8 cellular contexts compared by ENCODE assay signal in genomic region chr5:173327948-173328895, GRCh38. TPM values are rescaled to one million over a fixed set of nuclear protein-coding genes. Genes with fewer than 3 reads are reported as not detected.
A peak's percentile ranks its signal among the peaks of the same experiment; 100 is the strongest.
DNase-seq lines count a peak whose midpoint lies in the region; ATAC-seq and TF ChIP-seq lines count a peak whose summit lies in the region.

STC2 (minus strand) TSS chr5:173328414; CDS start chr5:173328193, 221 bp downstream.

- peaks cover 61% of the 10 kb centered on the region for H3K79me2 ChIP-seq in osteoblast (ENCODE audit: insufficient read depth, low read length)

- H3K27ac ChIP-seq in osteoblast (ENCODE audit: low read depth, low read length): peak within 1 kb of the TSS; percentile 97

- H3K4me1 ChIP-seq in osteoblast (ENCODE audit: insufficient read depth, low read length): peaks cover 44% of the 10 kb centered on the region

- H3K4me1 Mint-ChIP-seq in activated T-cell treated with anti-CD3 and anti-CD28 coated beads, Interleukin-2, amount 50 U/mL, for 24 hours (ENCODE audit: low read depth): peaks cover 44% of the 10 kb centered on the region

- ATAC-seq in HG02970 (IDR thresholded peaks at IDR 0.05; ENCODE audit: low FRiP score, unreplicated experiment): peak; percentile 43

- H3K27me3 Mint-ChIP-seq in activated T-cell treated with anti-CD3 and anti-CD28 coated beads, Interleukin-2, amount 50 U/mL, for 24 hours: peaks cover 87% of the 10 kb centered on the region

- DNase-seq in activated T-cell treated with anti-CD3 and anti-CD28 coated beads, Interleukin-2, amount 50 U/mL, for 24 hours: peak; percentile 62
- DNase-seq in activated T-cell treated with anti-CD3 and anti-CD28 coated beads for 4 hours (no peak), NCI-H2029 (lab: John Stamatoyannopoulos, UW) (peak; percentile 90), glomerular endothelial cell (ENCODE audit: extremely low read depth, low read depth, low spot score) (no peak), osteoblast (ENCODE audit: insufficient read length, low spot score, missing footprints) (peak; percentile 98), A172 (ENCODE audit: low spot score) (no peak)
- peak; percentile 77 to 82 for DNase-seq in activated T-cell treated with anti-CD3 and anti-CD28 coated beads, Interleukin-2, amount 50 U/mL, for 48 hours

- H3K36me3 ChIP-seq in osteoblast (ENCODE audit: insufficient read depth, low read length): peaks cover 29% of the 10 kb centered on the region

- peaks cover 5% of the 10 kb centered on the region for H3K9me3 Mint-ChIP-seq in activated T-cell treated with anti-CD3 and anti-CD28 coated beads, Interleukin-2, amount 50 U/mL, for 24 hours

- H3K4me3 Mint-ChIP-seq in activated T-cell treated with anti-CD3 and anti-CD28 coated beads, Interleukin-2, amount 50 U/mL, for 24 hours: peak within 1 kb of the TSS; percentile 82

- peaks cover 27% of the 10 kb centered on the region for H3K36me3 Mint-ChIP-seq in activated T-cell treated with anti-CD3 and anti-CD28 coated beads, Interleukin-2, amount 50 U/mL, for 24 hours (ENCODE audit: low read depth)

- no peak for TF ChIP-seq CTCF in osteoblast (IDR thresholded peaks at IDR 0.05; ENCODE audit: extremely low read depth, low read depth, low read length)

- no peaks in the 10 kb centered on the region for H3K9me3 ChIP-seq in osteoblast (ENCODE audit: low read depth, low read length)

- peaks cover 28% of the 10 kb centered on the region for H4K20me1 ChIP-seq in osteoblast (ENCODE audit: insufficient read depth, low read length)

- H3K27me3 ChIP-seq in osteoblast (ENCODE audit: insufficient read depth, low read length): no peaks in the 10 kb centered on the region

- peak within 1 kb of the TSS; percentile 27 for H2AFZ ChIP-seq in osteoblast (ENCODE audit: low read length)

- peak within 1 kb of the TSS; percentile 93 for H3K4me2 ChIP-seq in osteoblast (ENCODE audit: insufficient read depth, low read length)

- peak within 1 kb of the TSS; percentile 94 for H3K4me3 ChIP-seq in osteoblast (ENCODE audit: insufficient read depth, low read length)

- peak within 1 kb of the TSS; percentile 80 for H3K27ac Mint-ChIP-seq in activated T-cell treated with anti-CD3 and anti-CD28 coated beads, Interleukin-2, amount 50 U/mL, for 24 hours

RNA-seq across cellular contexts. Expression of gene STC2, which starts in this region (rescaled TPM):
- total RNA-seq in glomerular endothelial cell: 38.4 and 49.4 TPM in 2 replicates
- total RNA-seq in osteoblast: 431 and 558 TPM in 2 replicates
- total RNA-seq in A172 (2014; rRNA removed; shearing (Covaris generic)): 0.03 and 0.10 TPM in 2 replicates

Comparison
In these comparisons a context has a peak if more than half of its experiments do, and no peak if none do; other contexts are left out.
1. RNA of gene STC2 (total RNA-seq): 431 to 558 TPM in osteoblast and 38.4 to 49.4 TPM in glomerular endothelial cell; 0.03 to 0.10 TPM in A172; every median in the first group is over 10 times any median in the second.
2. DNase-seq: peak in activated T-cell treated with anti-CD3 and anti-CD28 coated beads, Interleukin-2, amount 50 U/mL, for 24 hours (single experiment), NCI-H2029 (single experiment), activated T-cell treated with anti-CD3 and anti-CD28 coated beads, Interleukin-2, amount 50 U/mL, for 48 hours (2 of 2) and osteoblast (single experiment); none in activated T-cell treated with anti-CD3 and anti-CD28 coated beads for 4 hours (single experiment), glomerular endothelial cell (single experiment) and A172 (single experiment).